Comparison of ENCODE assay signal across 1 cellular context in the genomic region with DNA sequence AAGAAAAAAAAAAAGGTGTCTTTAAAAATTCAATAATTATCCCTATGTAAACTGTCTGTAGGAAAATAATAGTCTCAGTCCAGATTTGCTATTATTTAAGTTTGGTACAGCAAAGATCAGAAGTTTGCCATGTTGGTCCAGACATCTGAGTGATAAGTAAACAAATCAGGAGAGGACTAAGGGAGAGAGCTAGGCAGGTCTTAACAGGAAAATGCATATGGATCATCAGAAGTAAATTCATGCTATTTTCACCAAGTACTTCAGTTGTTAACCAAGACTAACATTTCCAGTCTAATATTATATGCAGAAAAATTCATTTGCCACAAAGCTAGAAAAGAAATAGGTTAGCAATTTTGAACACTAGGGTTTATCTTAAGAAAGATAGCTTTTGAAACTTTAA.
TF ChIP-seq lines count a peak whose summit lies in the region.

No MANE protein-coding gene starts in this region.

TF ChIP-seq in endothelial cell of umbilical vein, 7 proteins besides CTCF, POLR2A, EP300 and RAD21:
- TF ChIP-seq FOS (IDR thresholded peaks at IDR 0.05; ENCODE audit: borderline replicate concordance, insufficient read depth, low read length) (no peak), EZH2 (IDR thresholded peaks at IDR 0.05; ENCODE audit: borderline replicate concordance, low read depth, low read length, severe bottlenecking) (no peak), GATA2 (IDR thresholded peaks at IDR 0.05; ENCODE audit: insufficient read depth, insufficient read length, low read depth, low read length) (no peak), POLR2AphosphoS5 (IDR thresholded peaks at IDR 0.05; ENCODE audit: insufficient read depth, low read depth, low read length) (no peak), JUN (IDR thresholded peaks at IDR 0.05; ENCODE audit: borderline replicate concordance, insufficient read depth, insufficient read length, low read depth) (no peak), MYC (IDR thresholded peaks at IDR 0.05; ENCODE audit: low read depth, low read length) (no peak)
- TF ChIP-seq, protein P1, sequence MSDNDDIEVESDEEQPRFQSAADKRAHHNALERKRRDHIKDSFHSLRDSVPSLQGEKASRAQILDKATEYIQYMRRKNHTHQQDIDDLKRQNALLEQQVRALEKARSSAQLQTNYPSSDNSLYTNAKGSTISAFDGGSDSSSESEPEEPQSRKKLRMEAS (IDR thresholded peaks at IDR 0.05; ENCODE audit: insufficient read depth, insufficient read length) = no peak
TF ChIP-seq in endothelial cell of umbilical vein: peak in this region for 0.
